ENCODE assay signal across 14 cellular contexts in the genomic region with DNA sequence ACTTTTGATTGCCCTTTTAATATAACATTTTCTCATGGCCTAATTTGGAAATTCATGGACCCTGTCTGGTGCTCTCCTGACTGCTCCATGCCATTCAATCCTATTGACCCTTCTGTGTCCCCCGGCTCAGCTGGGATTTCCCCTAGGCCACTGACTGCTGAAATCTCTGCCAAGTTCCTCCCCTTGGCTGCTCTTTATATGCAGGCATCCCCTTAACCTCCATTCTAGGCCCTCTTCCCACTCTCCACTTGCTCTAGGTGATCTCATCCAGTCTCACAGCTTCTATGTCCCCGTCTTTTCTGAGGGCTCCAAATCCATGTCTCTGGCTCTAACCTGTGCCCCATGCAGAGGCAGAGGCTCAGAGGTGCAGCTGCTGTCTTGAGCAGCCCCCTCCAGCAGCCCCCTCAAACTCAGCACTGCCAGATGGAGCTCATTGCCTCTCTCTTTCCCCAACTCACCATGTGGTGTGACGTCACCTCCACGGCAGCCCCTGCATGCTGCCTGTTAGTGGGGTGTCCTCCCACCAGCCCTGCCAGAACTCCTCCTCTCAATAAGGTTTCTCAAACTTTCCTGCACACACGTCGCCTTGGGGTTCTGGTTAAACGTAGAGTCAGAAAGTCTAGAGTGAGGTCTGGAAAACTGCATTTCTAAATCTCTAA. TPM values are rescaled to one million over a fixed set of nuclear protein-coding genes. Genes with fewer than 3 reads are reported as not detected.
DNase-seq lines count a peak whose midpoint lies in the region; ATAC-seq and TF ChIP-seq lines count a peak whose summit lies in the region.
"Had no signal": no experiment of that assay in that cellular context is flagged by ENCODE, and none has a peak within 500 bp of the region (broad histone marks: within the 10 kb centered on the region; RNA-seq: fewer than 3 reads in every experiment).

No MANE protein-coding gene starts in this region.

- intact Hi-C loops in Right ventricle myocardium inferior (cut with DNase I) (no loop called here), cardiac septum (cut with DNase I) (loop anchor here (2.0 kb wide), 1 partner anchor 49 kb away; no protein-coding TSS in a partner anchor), Right ventricle myocardium superior (cut with DNase I) (no loop called here)

- no peak for TF ChIP-seq CTCF in right atrium auricular region (IDR thresholded peaks at IDR 0.05)

- ATAC-seq in Right ventricle myocardium inferior: peak; percentile 65
- ATAC-seq in Right ventricle myocardium superior (ENCODE audit: poor library complexity): peak; percentile 58
- ATAC-seq in HG03571 (IDR thresholded peaks at IDR 0.05; ENCODE audit: unreplicated experiment): no peak
- ATAC-seq in HG03097 (IDR thresholded peaks at IDR 0.05; ENCODE audit: low FRiP score, unreplicated experiment): no peak

- peaks cover 0 to 29% of the 10 kb centered on the region in 2 donors for H3K4me1 ChIP-seq in right atrium auricular region
- H3K4me1 ChIP-seq: Caco-2 had no signal

- DNase-seq in Right ventricle myocardium inferior (ENCODE audit: missing footprints): no peak
- DNase-seq in cardiac septum (ENCODE audit: low spot score): no peak
- DNase-seq in Right ventricle myocardium superior: no peak
- DNase-seq in right atrium auricular region (ENCODE audit: low spot score): no peak
- no peak for DNase-seq in NCI-H1048 (lab: John Stamatoyannopoulos, UW)
- DNase-seq: 8988T; AML-193; Caco-2; CD8-positive, alpha-beta memory T cell; GM23248 had no signal

- no peaks in the 10 kb centered on the region for H3K9me3 ChIP-seq in right atrium auricular region
- H3K9me3 ChIP-seq: BLaER1, Caco-2 had no signal

- H3K4me3 ChIP-seq in right atrium auricular region: no peak overlapping the region
- H3K4me3 ChIP-seq: BLaER1, GM23248 had no signal

- H3K36me3 ChIP-seq in right atrium auricular region: peaks cover 5% of the 10 kb centered on the region
- H3K36me3 ChIP-seq: BLaER1 had no signal

- H3K27me3 ChIP-seq in right atrium auricular region: no peaks in the 10 kb centered on the region
- H3K27me3 ChIP-seq: BLaER1 had no signal

- peak overlapping the region; percentile 38 to 62 for H3K27ac ChIP-seq in right atrium auricular region
- H3K27ac ChIP-seq: BLaER1, GM23248 had no signal

RNA-seq across cellular contexts. Expression of a gene that starts 6.6 kb away (rescaled TPM):
- total RNA-seq in Right ventricle myocardium inferior (144 TPM), cardiac septum (48.7 TPM), Right ventricle myocardium superior (146 TPM), right atrium auricular region (10 to 100 TPM in 1 of 2 donors, 1 to 10 TPM in 1; 9.0 to 58.8 TPM)
- total RNA-seq: Caco-2; CD8-positive, alpha-beta memory T cell; Daoy; GM23248 had no signal

RNA-seq across cellular contexts. Expression of a gene that starts 10.1 kb away (rescaled TPM):
- total RNA-seq in Right ventricle myocardium inferior (5.7 TPM), cardiac septum (7.2 TPM), Right ventricle myocardium superior (5.8 TPM), right atrium auricular region (1 to 10 TPM; 5.2 to 6.7 TPM)

Comparison
In these comparisons a context has a peak if more than half of its experiments do, and no peak if none do; other contexts are left out.
1. ATAC-seq: peak in Right ventricle myocardium inferior (single experiment) and Right ventricle myocardium superior (single experiment); none in HG03571 (single experiment) and HG03097 (single experiment).